Comparison of ENCODE assay signal across 9 cellular contexts in the genomic region with DNA sequence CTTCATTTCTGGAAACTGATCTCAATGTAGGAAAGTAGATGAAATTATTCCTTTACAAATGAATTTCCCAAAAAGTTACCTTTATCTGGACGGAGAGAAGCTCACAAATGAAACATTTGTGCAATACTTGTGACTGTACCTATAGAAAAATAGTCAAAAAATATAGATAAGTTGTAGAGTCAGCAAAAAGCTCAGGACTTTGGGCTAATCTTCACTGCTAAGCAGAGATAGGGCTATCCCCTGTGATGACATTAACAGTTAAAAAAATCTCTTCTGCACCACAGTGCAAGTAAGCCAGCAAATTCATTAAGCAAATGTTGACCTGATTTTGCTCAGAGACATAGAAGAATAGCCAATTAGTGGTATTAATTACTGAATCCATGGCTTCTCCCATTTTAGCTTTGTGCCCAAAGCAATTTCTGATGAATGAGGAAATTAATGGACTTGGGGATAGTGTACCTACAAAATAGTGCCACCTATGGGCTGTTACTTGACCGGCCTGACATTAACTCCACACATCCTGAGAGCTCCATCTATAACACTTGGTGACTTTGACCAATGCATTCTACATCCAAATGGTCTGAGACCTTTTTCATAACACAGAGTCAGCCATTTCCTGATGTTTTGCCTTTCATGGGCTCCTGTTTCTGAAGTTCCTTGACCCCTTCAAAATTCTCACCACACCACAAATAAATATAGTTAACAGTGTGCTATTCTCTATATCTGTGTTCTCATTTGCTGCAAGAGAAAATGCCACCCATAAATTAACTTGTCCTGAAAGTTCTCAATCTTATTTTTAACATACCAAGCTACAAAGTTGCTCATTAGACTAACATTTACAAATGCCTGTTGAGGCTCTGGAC.
A peak's percentile ranks its signal among the peaks of the same experiment; 100 is the strongest.
DNase-seq lines count a peak whose midpoint lies in the region; ATAC-seq, FAIRE-seq and TF ChIP-seq lines count a peak whose summit lies in the region.
"Had no signal": no experiment of that assay in that cellular context is flagged by ENCODE, and none has a peak within 500 bp of the region (broad histone marks: within the 10 kb centered on the region; RNA-seq: fewer than 3 reads in every experiment).

No MANE protein-coding gene starts in this region.

- no peak overlapping the region for H3K27ac ChIP-seq in ascending aorta

- TF ChIP-seq CTCF in NB4 (IDR thresholded peaks at IDR 0.05; ENCODE audit: low read depth, low read length) (peak; percentile 58), ascending aorta (IDR thresholded peaks at IDR 0.05) (peak; percentile 24 to 49 (median 29))

- TF ChIP-seq POLR2A in NB4 (IDR thresholded peaks at IDR 0.05; ENCODE audit: extremely low read depth, insufficient read length), result no peak

- H3K4me1 ChIP-seq in ascending aorta, result no peaks in the 10 kb centered on the region

- peak; percentile 91 for FAIRE-seq in islet of Langerhans (lab: Jason Lieb, UNC)

- DNase-seq in EH (ENCODE audit: low read depth) (peak; percentile 44), NB4 (ENCODE audit: low read depth) (peak; percentile 42), ascending aorta (ENCODE audit: low spot score in 2 of 2) (no peak)
- no peak for DNase-seq in activated CD4-positive, alpha-beta T cell treated with anti-CD3 and anti-CD28 coated beads for 1 hour
- DNase-seq: T-cell had no signal

- intact Hi-C loops in ascending aorta (cut with DNase I), result no loop called here

- H3K9me3 ChIP-seq in ascending aorta, result no peaks in the 10 kb centered on the region

- ATAC-seq in GM21619 (IDR thresholded peaks at IDR 0.05; ENCODE audit: unreplicated experiment), result peak; percentile 62
- no peak for ATAC-seq in HG03108 (IDR thresholded peaks at IDR 0.05; ENCODE audit: unreplicated experiment)
- no peak for ATAC-seq in HG03045 (IDR thresholded peaks at IDR 0.05; ENCODE audit: unreplicated experiment)

- no peaks in the 10 kb centered on the region for H3K27me3 ChIP-seq in ascending aorta

- H3K36me3 ChIP-seq in ascending aorta, result no peaks in the 10 kb centered on the region

- H3K4me3 ChIP-seq in NB4 (ENCODE audit: low read depth, low read length), result no peak overlapping the region
- no peak overlapping the region for H3K4me3 ChIP-seq in ascending aorta

Comparison
In these comparisons a context has a peak if more than half of its experiments do, and no peak if none do; other contexts are left out.
1. DNase-seq: peak in EH (single experiment) and NB4 (single experiment); none in ascending aorta (0 of 2) and activated CD4-positive, alpha-beta T cell treated with anti-CD3 and anti-CD28 coated beads for 1 hour (single experiment).